ENCODE assay signal across 9 cellular contexts in genomic region chr4:128379860-128380259, GRCh38.
DNase-seq lines count a peak whose midpoint lies in the region; ATAC-seq and TF ChIP-seq lines count a peak whose summit lies in the region.
"Had no signal": no experiment of that assay in that cellular context is flagged by ENCODE, and none has a peak within 500 bp of the region (broad histone marks: within the 10 kb centered on the region; RNA-seq: fewer than 3 reads in every experiment).

No MANE protein-coding gene starts in this region.

- peaks cover 8 to 25% of the 10 kb centered on the region in 2 donors for H3K36me3 Mint-ChIP-seq in stimulated activated naive B cell treated with anti-CD40 and anti-IgM and Interleukin-4, amounts not matched to agents 10 μg/mL and 1 μg/mL and 100 μg/mL, for 72 hours

- H3K27ac ChIP-seq in HEK293 (ENCODE audit: extremely low read depth, low read depth, low read length), result no peak overlapping the region

- no peaks in the 10 kb centered on the region for H3K9me3 ChIP-seq in HEK293 (ENCODE audit: control insufficient read depth, insufficient read depth, low read depth, low read length)

- no peaks in the 10 kb centered on the region for H3K27me3 Mint-ChIP-seq in stimulated activated naive B cell treated with anti-CD40 and anti-IgM and Interleukin-4, amounts not matched to agents 10 μg/mL and 1 μg/mL and 100 μg/mL, for 72 hours
- H3K27me3 Mint-ChIP-seq: dendritic cell treated with granulocyte-macrophage colony-stimulating factor and Interleukin-4, amounts not matched to agents 40 ng/mL and 50 ng/mL, for 4 days had no signal

- CTCF ChIA-PET in HEK293 (lab: Yijun Ruan, JAX), result interaction anchor here (0.7 to 1.2 kb wide), 2 partner anchors 11 to 104 kb away, joined by 3 to 6 read pairs; no protein-coding TSS in a partner anchor

- POLR2A ChIA-PET in HEK293 (lab: Yijun Ruan, JAX), result no interaction called here

- DNase-seq in DMS 273 (lab: John Stamatoyannopoulos, UW; ENCODE audit: unreplicated experiment) (peak; percentile 61), RPMI7951 (ENCODE audit: low read depth) (peak; percentile 31), foreskin fibroblast (peak in 1 of 2 donors; percentile 52), DMS79 treated with DMSO at 0.1 percent for 48 hours (lab: John Stamatoyannopoulos, UW) (no peak)
- DNase-seq in stimulated activated naive B cell treated with anti-CD40 and anti-IgM and Interleukin-4, amounts not matched to agents 10 μg/mL and 1 μg/mL and 100 μg/mL, for 72 hours, result no peak

- peaks cover 6 to 17% of the 10 kb centered on the region in 2 donors for H3K9me3 Mint-ChIP-seq in stimulated activated naive B cell treated with anti-CD40 and anti-IgM and Interleukin-4, amounts not matched to agents 10 μg/mL and 1 μg/mL and 100 μg/mL, for 72 hours

- no peaks in the 10 kb centered on the region for H3K4me1 ChIP-seq in HEK293 (ENCODE audit: control insufficient read depth, insufficient read depth, low read length)

- no peak overlapping the region for H3K4me3 Mint-ChIP-seq in stimulated activated naive B cell treated with anti-CD40 and anti-IgM and Interleukin-4, amounts not matched to agents 10 μg/mL and 1 μg/mL and 100 μg/mL, for 72 hours
- H3K4me3 Mint-ChIP-seq: dendritic cell treated with granulocyte-macrophage colony-stimulating factor and Interleukin-4, amounts not matched to agents 40 ng/mL and 50 ng/mL, for 4 days had no signal

- H3K27ac Mint-ChIP-seq in stimulated activated naive B cell treated with anti-CD40 and anti-IgM and Interleukin-4, amounts not matched to agents 10 μg/mL and 1 μg/mL and 100 μg/mL, for 72 hours, result no peak overlapping the region
- H3K27ac Mint-ChIP-seq: dendritic cell treated with granulocyte-macrophage colony-stimulating factor and Interleukin-4, amounts not matched to agents 40 ng/mL and 50 ng/mL, for 4 days had no signal

- peak; percentile 48 to 52 for ATAC-seq in stimulated activated naive B cell treated with anti-CD40 and anti-IgM and Interleukin-4, amounts not matched to agents 10 μg/mL and 1 μg/mL and 100 μg/mL, for 72 hours (replicated peaks)
- no peak for ATAC-seq in HG03045 (IDR thresholded peaks at IDR 0.05; ENCODE audit: unreplicated experiment)
- ATAC-seq in GM18520 (IDR thresholded peaks at IDR 0.05; ENCODE audit: unreplicated experiment), result no peak

- H3K4me3 ChIP-seq in HEK293 (ENCODE audit: low read depth, low read length) (no peak overlapping the region), foreskin fibroblast (ENCODE audit: low read depth in 1 of 2, low read length in 2 of 2) (no peak overlapping the region)

- no peaks in the 10 kb centered on the region for H3K36me3 ChIP-seq in HEK293 (ENCODE audit: control insufficient read depth in 2 of 2, insufficient read depth in 1 of 2, low read length in 2 of 2)

- H3K4me1 Mint-ChIP-seq in stimulated activated naive B cell treated with anti-CD40 and anti-IgM and Interleukin-4, amounts not matched to agents 10 μg/mL and 1 μg/mL and 100 μg/mL, for 72 hours, result peaks cover 0 to 2% of the 10 kb centered on the region in 2 donors

- TF ChIP-seq CTCF in HEK293 (tag by site-specific recombination; IDR thresholded peaks at IDR 0.05) (no peak), foreskin fibroblast (IDR thresholded peaks at IDR 0.05; ENCODE audit: low read depth, low read length) (peak; percentile 72)

TF ChIP-seq in HEK293, 187 proteins besides CTCF, POLR2A, EP300 and RAD21:
- no peak for TF ChIP-seq ZNF391 (tag by site-specific recombination; IDR thresholded peaks at IDR 0.05; ENCODE audit: borderline replicate concordance, low read depth)
- no peak for TF ChIP-seq PRDM1 (tag by site-specific recombination; IDR thresholded peaks at IDR 0.05)
- no peak for TF ChIP-seq IKZF3 (tag by site-specific recombination; IDR thresholded peaks at IDR 0.05)
- no peak for TF ChIP-seq ZIC2 (tag by site-specific recombination; IDR thresholded peaks at IDR 0.05)
- peak; percentile 21; the same call in 1 of the 2 replicates for TF ChIP-seq ZNF654 (tag by site-specific recombination; IDR thresholded peaks at IDR 0.05; ENCODE audit: low read depth)
- no peak for TF ChIP-seq ATF2 (tag by site-specific recombination; IDR thresholded peaks at IDR 0.05; ENCODE audit: low read depth)
- TF ChIP-seq ZNF24 (tag by site-specific recombination; IDR thresholded peaks at IDR 0.05), result no peak

Comparison
In these comparisons a context has a peak if more than half of its experiments do, and no peak if none do; other contexts are left out.
1. DNase-seq: peak in DMS 273 (single experiment) and RPMI7951 (single experiment); none in stimulated activated naive B cell treated with anti-CD40 and anti-IgM and Interleukin-4, amounts not matched to agents 10 μg/mL and 1 μg/mL and 100 μg/mL, for 72 hours (single experiment) and DMS79 treated with DMSO at 0.1 percent for 48 hours (single experiment).
2. ATAC-seq: peak in stimulated activated naive B cell treated with anti-CD40 and anti-IgM and Interleukin-4, amounts not matched to agents 10 μg/mL and 1 μg/mL and 100 μg/mL, for 72 hours (2 of 2); none in HG03045 (single experiment) and GM18520 (single experiment).